8 cellular contexts compared by ENCODE assay signal in genomic region chr6:7108964-7109836, GRCh38. TPM values are rescaled to one million over a fixed set of nuclear protein-coding genes. Genes with fewer than 3 reads are reported as not detected.
DNase-seq lines count a peak whose midpoint lies in the region; ATAC-seq and TF ChIP-seq lines count a peak whose summit lies in the region.

No MANE protein-coding gene starts in this region.

- no peaks in the 10 kb centered on the region for H3K9me3 Mint-ChIP-seq in T-helper 2 cell treated with Interferon-gamma antibody and Interleukin-4, amounts not matched to agents 5 μg/mL and 100 μg/mL, for 36 hours

- WGBS in spleen, 5 donors = 0 to 2% (median 1%) methylated on average over 31 to 84 of the region's 86 CpGs

- H3K4me3 ChIP-seq in Jurkat, Clone E6-1 (ENCODE audit: low read length) = peak overlapping the region; percentile 93
- H3K4me3 ChIP-seq in breast epithelium (peak overlapping the region; percentile 84 to 92 (median 85)), spleen (peak overlapping the region; percentile 77 to 97 (median 94))

- H3K27ac ChIP-seq in breast epithelium (peak overlapping the region; percentile 94 to 95), spleen (peak overlapping the region; percentile 91 to 97 (median 94))

- no peaks in the 10 kb centered on the region for H3K9me3 ChIP-seq in breast epithelium
- H3K9me3 ChIP-seq in spleen = no peaks in the 10 kb centered on the region

- H3K36me3 ChIP-seq in breast epithelium = no peaks in the 10 kb centered on the region
- H3K36me3 ChIP-seq in spleen = no peaks in the 10 kb centered on the region

- TF ChIP-seq POLR2A in breast epithelium (IDR thresholded peaks at IDR 0.05) (no peak), spleen (IDR thresholded peaks at IDR 0.05) (no peak)

- peak overlapping the region; percentile 83 for H3K27ac Mint-ChIP-seq in T-helper 2 cell treated with Interferon-gamma antibody and Interleukin-4, amounts not matched to agents 5 μg/mL and 100 μg/mL, for 36 hours

- no peaks in the 10 kb centered on the region for H3K27me3 Mint-ChIP-seq in T-helper 2 cell treated with Interferon-gamma antibody and Interleukin-4, amounts not matched to agents 5 μg/mL and 100 μg/mL, for 36 hours (ENCODE audit: low read depth)

- no peak for ATAC-seq in GM19023 (IDR thresholded peaks at IDR 0.05; ENCODE audit: unreplicated experiment)
- no peak for ATAC-seq in HG03108 (IDR thresholded peaks at IDR 0.05; ENCODE audit: unreplicated experiment)

- peak overlapping the region; percentile 98 for H3K4me3 Mint-ChIP-seq in T-helper 2 cell treated with Interferon-gamma antibody and Interleukin-4, amounts not matched to agents 5 μg/mL and 100 μg/mL, for 36 hours

- H3K4me1 Mint-ChIP-seq in T-helper 2 cell treated with Interferon-gamma antibody and Interleukin-4, amounts not matched to agents 5 μg/mL and 100 μg/mL, for 36 hours (ENCODE audit: low read depth) = peaks cover 48% of the 10 kb centered on the region

- intact Hi-C loops in breast epithelium (cut with DNase I; ENCODE audit: low total_unique reads) (no loop called here), spleen (cut with DNase I; ENCODE audit: low total_unique reads) (no loop called here)

- DNase-seq in ELR (ENCODE audit: low read depth) (peak; percentile 89), breast epithelium (ENCODE audit: low spot score in 2 of 2) (peak; percentile 59 to 65), iPS-NIHi11 (ENCODE audit: low spot score) (peak; percentile 52), spleen (peak; percentile 90)
- DNase-seq in Jurkat, Clone E6-1 (ENCODE audit: low read depth, low spot score) = no peak
- DNase-seq in T-helper 2 cell treated with Interferon-gamma antibody and Interleukin-4, amounts not matched to agents 5 μg/mL and 100 μg/mL, for 36 hours (ENCODE audit: low spot score) = no peak

- H3K27me3 ChIP-seq in breast epithelium = no peaks in the 10 kb centered on the region
- H3K27me3 ChIP-seq in spleen (replicated peaks in 1 of 7) = no peaks in the 10 kb centered on the region

- H3K4me1 ChIP-seq in breast epithelium = no peaks in the 10 kb centered on the region
- peaks cover 36 to 66% (median 56%) of the 10 kb centered on the region in 6 donors for H3K4me1 ChIP-seq in spleen

- H3K36me3 Mint-ChIP-seq in T-helper 2 cell treated with Interferon-gamma antibody and Interleukin-4, amounts not matched to agents 5 μg/mL and 100 μg/mL, for 36 hours (ENCODE audit: low read depth) = peaks cover 6% of the 10 kb centered on the region

- TF ChIP-seq CTCF in breast epithelium (IDR thresholded peaks at IDR 0.05) (no peak), spleen (IDR thresholded peaks at IDR 0.05 in 8 of 11, conservative IDR thresholded peaks at IDR 0.05 in 3 of 11) (peak in 1 of 11 experiments; percentile 17)

RNA-seq across cellular contexts. Expression of gene RREB1, which starts 1.4 kb away (rescaled TPM):
- 10.5 TPM for polyA plus RNA-seq in Jurkat, Clone E6-1 (2012; ENCODE audit: insufficient read depth, insufficient read length)
- total RNA-seq in breast epithelium = 10 to 100 TPM; 36.0 to 39.8 (median 39.7) TPM
- 10 to 100 TPM; 48.5 to 72.0 (median 58.1) TPM for total RNA-seq in spleen
- 1 to 10 TPM; 3.2 to 7.4 (median 4.7) TPM for polyA plus RNA-seq in spleen

Comparison
In these comparisons a context has a peak if more than half of its experiments do, and no peak if none do; other contexts are left out.
1. DNase-seq: peak in ELR (single experiment), breast epithelium (2 of 2), iPS-NIHi11 (single experiment) and spleen (single experiment); none in Jurkat, Clone E6-1 (single experiment) and T-helper 2 cell treated with Interferon-gamma antibody and Interleukin-4, amounts not matched to agents 5 μg/mL and 100 μg/mL, for 36 hours (single experiment).
2. Peak in every context shown above with its lines, with median percentiles within 50 percentile points of each other: H3K4me3 ChIP-seq.